In the genomic region with DNA sequence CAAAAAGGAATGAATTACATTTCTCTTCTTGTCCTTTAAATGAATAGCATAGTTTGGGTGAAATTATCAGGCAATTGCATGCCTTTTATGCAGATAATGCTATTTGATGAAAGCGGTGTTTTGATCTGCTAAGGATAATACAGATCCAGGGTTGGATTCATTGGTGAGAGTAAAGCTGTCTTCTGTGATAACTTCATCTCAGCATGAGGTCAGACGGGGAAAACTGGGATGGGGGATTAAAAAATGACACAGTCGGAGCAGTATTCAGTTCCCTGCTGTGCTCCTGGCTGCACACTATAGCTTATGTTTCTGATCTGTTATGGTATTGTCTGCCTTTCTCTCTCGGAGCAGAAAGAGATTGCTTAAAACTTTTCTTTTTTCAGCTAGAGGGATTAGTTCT, we compare ENCODE assay signal across 18 cellular contexts.
"Had no signal": no experiment of that assay in that cellular context is flagged by ENCODE, and none has a peak within 500 bp of the region (broad histone marks: within the 10 kb centered on the region; RNA-seq: fewer than 3 reads in every experiment).

No MANE protein-coding gene starts in this region.

- H3K36me3 ChIP-seq: ascending aorta, gastrocnemius medialis, heart left ventricle, lower lobe of right lung, tibial artery, uterus had no signal

- DNase-seq: activated CD4-positive, alpha-beta T cell treated with anti-CD3 and anti-CD28 coated beads for 1 hour; activated CD4-positive, alpha-beta T cell treated with anti-CD3 and anti-CD28 coated beads, Interleukin-2, amount 50 U/mL, for 4 hours; activated naive CD4-positive, alpha-beta T cell treated with anti-CD3 and anti-CD28 coated beads for 36 hours; activated naive CD8-positive, alpha-beta T cell treated with anti-CD3 and anti-CD28 coated beads, Interleukin-2, amount 50 U/mL, for 24 hours; erythroblast; gastrocnemius medialis; heart left ventricle; left colon; lower lobe of right lung; midbrain; stimulated activated CD4-positive, alpha-beta T cell treated with anti-CD3 and anti-CD28 coated beads, Interleukin-4, amount 100 ng/mL, for 1 hour; stimulated activated naive B cell treated with anti-CD40 and anti-IgM and Interleukin-4, amounts not matched to agents 10 μg/mL and 1 μg/mL and 100 μg/mL, for 72 hours; tibial artery; uterus had no signal

- H3K9me3 ChIP-seq: ascending aorta, gastrocnemius medialis, heart left ventricle, lower lobe of right lung, tibial artery, uterus had no signal

- H3K4me3 ChIP-seq: ascending aorta, gastrocnemius medialis, heart left ventricle, lower lobe of right lung, tibial artery, uterus had no signal

- ATAC-seq: activated naive CD8-positive, alpha-beta T cell treated with anti-CD3 and anti-CD28 coated beads, Interleukin-2, amount 50 U/mL, for 24 hours; gastrocnemius medialis; heart left ventricle; left colon; lower lobe of right lung; stimulated activated naive B cell treated with anti-CD40 and anti-IgM and Interleukin-4, amounts not matched to agents 10 μg/mL and 1 μg/mL and 100 μg/mL, for 72 hours had no signal

- H3K4me1 Mint-ChIP-seq: central memory CD8-positive, alpha-beta T cell had no signal

- H3K9me3 Mint-ChIP-seq: activated naive CD4-positive, alpha-beta T cell treated with anti-CD3 and anti-CD28 coated beads for 36 hours; activated T-helper 2 cell treated with anti-CD3 and anti-CD28 coated beads, Interferon-gamma antibody, Interleukin-2, Interleukin-4, amounts not matched to agents 10 μg/mL and 5 μg/mL and 100 μg/mL, durations not matched to agents 14 hours and 24 hours and 36 hours; central memory CD8-positive, alpha-beta T cell; neural crest cell had no signal

- H3K4me3 Mint-ChIP-seq: activated naive CD4-positive, alpha-beta T cell treated with anti-CD3 and anti-CD28 coated beads for 36 hours; activated naive CD8-positive, alpha-beta T cell treated with anti-CD3 and anti-CD28 coated beads, Interleukin-2, amount 50 U/mL, for 24 hours; central memory CD8-positive, alpha-beta T cell; neural crest cell; stimulated activated naive B cell treated with anti-CD40 and anti-IgM and Interleukin-4, amounts not matched to agents 10 μg/mL and 1 μg/mL and 100 μg/mL, for 72 hours had no signal

- H3K27me3 ChIP-seq: uterus had no signal

- H3K27ac ChIP-seq: ascending aorta, gastrocnemius medialis, heart left ventricle, lower lobe of right lung, tibial artery, uterus had no signal

- H3K27ac Mint-ChIP-seq: activated naive CD4-positive, alpha-beta T cell treated with anti-CD3 and anti-CD28 coated beads for 36 hours; activated naive CD8-positive, alpha-beta T cell treated with anti-CD3 and anti-CD28 coated beads, Interleukin-2, amount 50 U/mL, for 24 hours; activated T-helper 2 cell treated with anti-CD3 and anti-CD28 coated beads, Interferon-gamma antibody, Interleukin-2, Interleukin-4, amounts not matched to agents 10 μg/mL and 5 μg/mL and 100 μg/mL, durations not matched to agents 14 hours and 24 hours and 36 hours; stimulated activated naive B cell treated with anti-CD40 and anti-IgM and Interleukin-4, amounts not matched to agents 10 μg/mL and 1 μg/mL and 100 μg/mL, for 72 hours had no signal

- H3K4me1 ChIP-seq: ascending aorta, gastrocnemius medialis, uterus had no signal
